Comparison of ENCODE assay signal across 13 cellular contexts in the genomic region with DNA sequence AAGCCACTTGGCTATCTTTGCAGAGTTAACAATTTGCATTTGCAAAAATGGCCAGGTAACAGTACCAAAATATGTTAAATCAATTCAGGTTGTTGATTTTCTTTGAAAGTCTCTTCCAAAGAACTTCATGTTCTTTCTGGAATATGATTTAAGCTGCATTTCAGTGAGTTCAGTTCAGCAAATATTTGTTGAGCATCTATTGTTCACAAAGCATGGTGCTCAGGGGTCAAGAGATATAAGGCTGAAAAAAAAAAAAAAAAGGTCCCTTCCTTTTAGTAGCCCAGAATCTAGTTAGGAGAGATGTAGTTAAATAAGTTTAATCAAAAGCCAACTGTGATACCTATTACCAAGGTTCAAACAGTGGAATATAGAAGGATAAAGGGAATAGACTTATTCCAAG.
DNase-seq lines count a peak whose midpoint lies in the region; ATAC-seq, FAIRE-seq and TF ChIP-seq lines count a peak whose summit lies in the region.
"Had no signal": no experiment of that assay in that cellular context is flagged by ENCODE, and none has a peak within 500 bp of the region (broad histone marks: within the 10 kb centered on the region; RNA-seq: fewer than 3 reads in every experiment).

No MANE protein-coding gene starts in this region.

- RAD21 ChIA-PET in HCT116 (lab: Charles Lee; ENCODE audit: low non-redundant PET in 1 of 2, low total read pairs in 2 of 2, uncharacterized antibody in 2 of 2, unreplicated experiment in 2 of 2): no interaction called here

- peak overlapping the region; percentile 29 for H3K9ac ChIP-seq in HCT116 (ENCODE audit: low read length)
- H3K9ac ChIP-seq in astrocyte (ENCODE audit: low read length): no peak overlapping the region
- peak overlapping the region; percentile 7 for H3K9ac ChIP-seq in mesenchymal stem cell (ENCODE audit: low read length)

- no peak overlapping the region for H3K4ac ChIP-seq in mesenchymal stem cell (ENCODE audit: low read depth in 1 of 2, low read length in 2 of 2)

- H3K4me1 Mint-ChIP-seq in astrocyte (ENCODE audit: low read depth, unreplicated experiment): peaks cover 21% of the 10 kb centered on the region

- H3K27ac ChIP-seq in HCT116 (ENCODE audit: low read depth, low read length) (peak overlapping the region; percentile 91; the same call in 1 of the 2 replicates), astrocyte (ENCODE audit: low read depth, low read length) (peak overlapping the region; percentile 62), mesenchymal stem cell (ENCODE audit: low read length, poor library complexity, severe bottlenecking) (no peak overlapping the region), spleen (peak overlapping the region; percentile 14 to 94 (median 84))
- H3K27ac ChIP-seq: C4-2B had no signal

- H3K4me1 ChIP-seq in HCT116 (ENCODE audit: control insufficient read depth in 1 of 2, insufficient read depth in 2 of 2, low read length in 2 of 2): peaks cover 53 to 54% of the 10 kb centered on the region in 2 experiments
- peaks cover 15% of the 10 kb centered on the region for H3K4me1 ChIP-seq in astrocyte (ENCODE audit: insufficient read depth, low read length)
- peaks cover 8% of the 10 kb centered on the region for H3K4me1 ChIP-seq in mesenchymal stem cell (ENCODE audit: control insufficient read depth, insufficient read depth, low read depth, low read length)
- peaks cover 0 to 75% (median 27%) of the 10 kb centered on the region in 6 donors for H3K4me1 ChIP-seq in spleen
- H3K4me1 ChIP-seq in mucosa of descending colon (ENCODE audit: low read depth): no peaks in the 10 kb centered on the region

- no peak overlapping the region for H2BK12ac ChIP-seq in mesenchymal stem cell (ENCODE audit: low read length in 2 of 2)

- no peaks in the 10 kb centered on the region for H3K36me3 Mint-ChIP-seq in astrocyte (ENCODE audit: low read depth, unreplicated experiment)

- H3K36me3 ChIP-seq in HCT116 (ENCODE audit: control insufficient read depth in 1 of 2, insufficient read depth in 2 of 2, low read length in 2 of 2): no peaks in the 10 kb centered on the region
- no peaks in the 10 kb centered on the region for H3K36me3 ChIP-seq in astrocyte (ENCODE audit: insufficient read depth, low read length)
- no peaks in the 10 kb centered on the region for H3K36me3 ChIP-seq in mesenchymal stem cell (ENCODE audit: control insufficient read depth in 1 of 2, insufficient read depth in 2 of 2, low read depth in 1 of 2, low read length in 2 of 2)
- H3K36me3 ChIP-seq in spleen: no peaks in the 10 kb centered on the region
- no peaks in the 10 kb centered on the region for H3K36me3 ChIP-seq in mucosa of descending colon (ENCODE audit: low read depth)
- H3K36me3 ChIP-seq: neutrophil had no signal

- FAIRE-seq in astrocyte (lab: Jason Lieb, UNC): no peak

- CTCF ChIA-PET in HCT116 (lab: Charles Lee): no interaction called here

- no peak overlapping the region for H2BK5ac ChIP-seq in mesenchymal stem cell (ENCODE audit: low read depth, low read length, poor library complexity, severe bottlenecking)

- DNase-seq in HCT116 (ENCODE audit: low read depth, low spot score) (no peak), astrocyte (ENCODE audit: low read depth) (no peak), mesenchymal stem cell (no peak), spleen (no peak), NCI-H226 (no peak), foreskin fibroblast (no peak), mucosa of descending colon (no peak)
- no peak for DNase-seq in activated CD8-positive, alpha-beta memory T cell treated with anti-CD3 and anti-CD28 coated beads, Interleukin-2, amount 50 U/mL, for 48 hours
- DNase-seq: activated CD4-positive, alpha-beta T cell treated with anti-CD3 and anti-CD28 coated beads, Interleukin-2, amount 50 U/mL, for 1 hour; NCI-H2081 treated with DMSO at 0.1 percent for 48 hours; NCI-H748 treated with DMSO at 0.1 percent for 48 hours had no signal

- H3K9me2 ChIP-seq in HCT116 (ENCODE audit: insufficient read depth): no peaks in the 10 kb centered on the region

- H3K27ac Mint-ChIP-seq in astrocyte (ENCODE audit: unreplicated experiment): no peak overlapping the region

- TF ChIP-seq POLR2A in HCT116 (IDR thresholded peaks at IDR 0.05; ENCODE audit: borderline replicate concordance, extremely low read depth, insufficient read depth, insufficient read length): no peak
- TF ChIP-seq POLR2A in spleen (IDR thresholded peaks at IDR 0.05): no peak

- H4K20me1 ChIP-seq in HCT116 (ENCODE audit: insufficient read depth) (no peaks in the 10 kb centered on the region), astrocyte (ENCODE audit: insufficient read depth, low read length) (no peaks in the 10 kb centered on the region)

- H3K4me3 ChIP-seq in HCT116 (replicated peaks in 1 of 2; ENCODE audit: low read depth in 1 of 2, low read length in 2 of 2): peak overlapping the region in 1 of 2 experiments; percentile 11; a peak in 1 of 4 replicates
- no peak overlapping the region for H3K4me3 ChIP-seq in astrocyte (ENCODE audit: insufficient read depth, low read depth, low read length)
- no peak overlapping the region for H3K4me3 ChIP-seq in mesenchymal stem cell (ENCODE audit: insufficient read depth in 1 of 2, low read depth in 1 of 2, low read length in 2 of 2)
- no peak overlapping the region for H3K4me3 ChIP-seq in spleen
- H3K4me3 ChIP-seq in foreskin fibroblast (ENCODE audit: low read depth in 1 of 2, low read length in 2 of 2): no peak overlapping the region
- no peak overlapping the region for H3K4me3 ChIP-seq in mucosa of descending colon

- no peak overlapping the region for H2BK15ac ChIP-seq in mesenchymal stem cell (ENCODE audit: low read depth, poor library complexity, severe bottlenecking)

- H2AK5ac ChIP-seq in mesenchymal stem cell (ENCODE audit: low read length, severe bottlenecking): no peak overlapping the region

- intact Hi-C loops in HCT116 (cut with micrococcal nuclease): no loop called here
- intact Hi-C loops in spleen (cut with DNase I; ENCODE audit: low total_unique reads): no loop called here
- intact Hi-C loops in mucosa of descending colon (cut with DNase I, micrococcal nuclease): no loop called here

- no peaks in the 10 kb centered on the region for H3K27me3 ChIP-seq in HCT116 (ENCODE audit: insufficient read depth, low read length)
- H3K27me3 ChIP-seq in astrocyte (ENCODE audit: insufficient read depth, low read length): no peaks in the 10 kb centered on the region
- H3K27me3 ChIP-seq in mesenchymal stem cell (ENCODE audit: control insufficient read depth in 1 of 2, insufficient read depth in 1 of 2, low read length in 2 of 2): peaks cover 0 to 2% of the 10 kb centered on the region in 2 experiments
- H3K27me3 ChIP-seq in spleen (replicated peaks in 1 of 7): no peaks in the 10 kb centered on the region
- H3K27me3 ChIP-seq: neutrophil had no signal

- H3K14ac ChIP-seq in mesenchymal stem cell (ENCODE audit: low read length in 2 of 2): no peak overlapping the region

- H3K9me3 Mint-ChIP-seq in astrocyte (ENCODE audit: unreplicated experiment): no peaks in the 10 kb centered on the region

- POLR2A ChIA-PET in HCT116 (lab: Charles Lee): no interaction called here

- no peaks in the 10 kb centered on the region for H3K27me3 Mint-ChIP-seq in astrocyte (ENCODE audit: low read depth, unreplicated experiment)

- H3K9me3 ChIP-seq in HCT116 (ENCODE audit: control insufficient read depth in 1 of 2, insufficient read depth in 1 of 2, low read depth in 1 of 2, low read length in 2 of 2) (no peaks in the 10 kb centered on the region), astrocyte (ENCODE audit: insufficient read depth, low read depth, low read length) (no peaks in the 10 kb centered on the region), mesenchymal stem cell (ENCODE audit: control insufficient read depth, low read length) (no peaks in the 10 kb centered on the region), spleen (no peaks in the 10 kb centered on the region), mucosa of descending colon (no peaks in the 10 kb centered on the region)
- H3K9me3 ChIP-seq: neutrophil had no signal

- H3K4me3 Mint-ChIP-seq in astrocyte (ENCODE audit: unreplicated experiment): no peak overlapping the region

- no peak overlapping the region for H2BK120ac ChIP-seq in mesenchymal stem cell (ENCODE audit: low read depth, low read length)

- H4K8ac ChIP-seq in mesenchymal stem cell (ENCODE audit: low read length): no peak overlapping the region

- H3K4me2 ChIP-seq in HCT116 (ENCODE audit: low read length): peak overlapping the region; percentile 61
- H3K4me2 ChIP-seq in astrocyte (ENCODE audit: low read length): peak overlapping the region; percentile 47
- no peak overlapping the region for H3K4me2 ChIP-seq in mesenchymal stem cell (ENCODE audit: low read length, poor library complexity, severe bottlenecking)

- H3K23ac ChIP-seq in mesenchymal stem cell (ENCODE audit: low read length in 2 of 2): no peak overlapping the region

- H4K91ac ChIP-seq in mesenchymal stem cell (ENCODE audit: low read length): no peak overlapping the region

- no peaks in the 10 kb centered on the region for H3K79me2 ChIP-seq in HCT116 (ENCODE audit: insufficient read depth, low read length)
- no peaks in the 10 kb centered on the region for H3K79me2 ChIP-seq in astrocyte (ENCODE audit: insufficient read depth, low read length)

- no TSS peak for BruUV-seq in HCT116 (replicated peaks; lab: Mats Ljungman, UMichigan)

- ATAC-seq in HCT116 (no peak), mucosa of descending colon (no peak)

- TF ChIP-seq CTCF in HCT116 (IDR thresholded peaks at IDR 0.05 in 2 of 3, conservative IDR thresholded peaks at IDR 0.05 in 1 of 3; ENCODE audit: borderline replicate concordance in 1 of 3, insufficient read depth in 1 of 3, low read depth in 2 of 3, low read length in 2 of 3): no peak
- TF ChIP-seq CTCF in astrocyte (IDR thresholded peaks at IDR 0.05; ENCODE audit: insufficient read depth, low read depth, low read length): no peak
- no peak for TF ChIP-seq CTCF in spleen (IDR thresholded peaks at IDR 0.05 in 8 of 11, conservative IDR thresholded peaks at IDR 0.05 in 3 of 11)
- no peak for TF ChIP-seq CTCF in foreskin fibroblast (IDR thresholded peaks at IDR 0.05; ENCODE audit: low read depth, low read length)
- TF ChIP-seq CTCF in mucosa of descending colon (IDR thresholded peaks at IDR 0.05): no peak

- H3K18ac ChIP-seq in mesenchymal stem cell (ENCODE audit: low read depth in 1 of 2, low read length in 2 of 2): peak overlapping the region in 1 of 2 experiments; percentile 55

- H2AFZ ChIP-seq in HCT116 (ENCODE audit: low read depth, low read length, poor library complexity, severe bottlenecking) (peak overlapping the region; percentile 77), astrocyte (ENCODE audit: low read depth, low read length) (no peak overlapping the region), mesenchymal stem cell (ENCODE audit: low read depth, low read length) (no peak overlapping the region)

- no peaks in the 10 kb centered on the region for H3K79me1 ChIP-seq in mesenchymal stem cell (replicated peaks; ENCODE audit: low read length, poor library complexity, severe bottlenecking)

- TF ChIP-seq RAD21 in HCT116 (IDR thresholded peaks at IDR 0.05; ENCODE audit: low read depth): no peak

TF ChIP-seq in HCT116, 20 proteins besides CTCF, POLR2A, EP300 and RAD21 (continues in another document):
- TF ChIP-seq ZNF274 (IDR thresholded peaks at IDR 0.05; ENCODE audit: low read depth, low read length) (no peak), SIN3A (IDR thresholded peaks at IDR 0.05; ENCODE audit: low read depth) (no peak), POLR2AphosphoS5 (IDR thresholded peaks at IDR 0.05; ENCODE audit: low read depth, low read length) (no peak)
